In genomic region chr11:109680127-109680526, GRCh38 we compare ENCODE assay signal across 28 cellular contexts.
DNase-seq lines count a peak whose midpoint lies in the region; ATAC-seq, FAIRE-seq and TF ChIP-seq lines count a peak whose summit lies in the region.
"Had no signal": no experiment of that assay in that cellular context is flagged by ENCODE, and none has a peak within 500 bp of the region (broad histone marks: within the 10 kb centered on the region; RNA-seq: fewer than 3 reads in every experiment).

No MANE protein-coding gene starts in this region.

- no peaks in the 10 kb centered on the region for H4K20me1 ChIP-seq in PC-3 (ENCODE audit: low read length)

- H3K27ac ChIP-seq in PC-3 (ENCODE audit: low read length) (no peak overlapping the region), kidney (ENCODE audit: low read depth in 2 of 2, low read length in 2 of 2) (no peak overlapping the region)
- H3K27ac ChIP-seq: adrenal gland, cardiac muscle cell, coronary artery, skin epidermis, thyroid gland had no signal

- H3K9me3 ChIP-seq in PC-3 (ENCODE audit: low read length) (no peaks in the 10 kb centered on the region), kidney (ENCODE audit: control insufficient read depth in 1 of 2, low read length in 2 of 2) (no peaks in the 10 kb centered on the region)
- H3K9me3 ChIP-seq: adrenal gland, thyroid gland had no signal

- CTCF ChIA-PET in PC-3 (lab: Charles Lee): no interaction called here

- H3K9ac ChIP-seq in PC-3 (ENCODE audit: low read length): no peak overlapping the region
- no peak overlapping the region for H3K9ac ChIP-seq in kidney (ENCODE audit: low read length in 2 of 2)

- DNase-seq in EL: peak; percentile 55
- peak; percentile 19 for DNase-seq in PC-3
- peak; percentile 69 for DNase-seq in bronchial epithelial cell (ENCODE audit: low read depth)
- no peak for DNase-seq in omental fat pad (ENCODE audit: low spot score)
- DNase-seq in kidney: no peak
- DNase-seq: activated CD4-positive, alpha-beta memory T cell treated with anti-CD3 and anti-CD28 coated beads for 36 hours; activated CD4-positive, CD25-positive, alpha-beta regulatory T cell treated with anti-CD3 and anti-CD28 coated beads, Interleukin-2, amount 50 U/mL, for 72 hours; activated CD8-positive, alpha-beta memory T cell treated with anti-CD3 and anti-CD28 coated beads, Interleukin-2, amount 50 U/mL, for 4 hours; activated naive CD4-positive, alpha-beta T cell treated with anti-CD3 and anti-CD28 coated beads for 36 hours; adrenal gland; effector memory CD8-positive, alpha-beta T cell; GDM1; HFFc6; Karpas-422; left ventricle myocardium superior; naive thymus-derived CD4-positive, alpha-beta T cell; NCI-H1694; NCI-H526; nucleus accumbens; thyroid gland had no signal

- no peak overlapping the region for H3K4me2 ChIP-seq in PC-3 (ENCODE audit: low read length)

- no peaks in the 10 kb centered on the region for H3K9me2 ChIP-seq in PC-3 (replicated peaks; ENCODE audit: low read length)

- intact Hi-C loops in PC-3 (cut with micrococcal nuclease) (no loop called here), kidney (cut with DNase I) (no loop called here)

- POLR2A ChIA-PET in PC-3 (lab: Charles Lee; ENCODE audit: unreplicated experiment): no interaction called here

- H3K4me3 ChIP-seq in PC-3 (ENCODE audit: low read length) (no peak overlapping the region), bronchial epithelial cell (ENCODE audit: low read depth, low read length) (no peak overlapping the region), kidney (ENCODE audit: low read length in 2 of 2) (no peak overlapping the region)
- H3K4me3 ChIP-seq: adrenal gland, cardiac muscle cell, coronary artery, skin epidermis, thyroid gland had no signal

- H2AFZ ChIP-seq in PC-3 (ENCODE audit: low read length): no peak overlapping the region

- no peaks in the 10 kb centered on the region for H3K4me1 ChIP-seq in PC-3 (ENCODE audit: insufficient read depth, low read length)
- no peaks in the 10 kb centered on the region for H3K4me1 ChIP-seq in kidney (ENCODE audit: control insufficient read depth in 1 of 2, insufficient read depth in 1 of 2, low read depth in 1 of 2, low read length in 2 of 2)
- H3K4me1 ChIP-seq: adrenal gland, thyroid gland had no signal

- H3K27me3 ChIP-seq in PC-3 (ENCODE audit: low read length) (peaks cover 56% of the 10 kb centered on the region), bronchial epithelial cell (ENCODE audit: control insufficient read depth, insufficient read depth, low read length) (no peaks in the 10 kb centered on the region)
- H3K27me3 ChIP-seq: adrenal gland, cardiac muscle cell, thyroid gland had no signal

- ATAC-seq in PC-3: no peak
- peak; percentile 70 for ATAC-seq in omental fat pad (ENCODE audit: low FRiP score)
- ATAC-seq in GM19397 (IDR thresholded peaks at IDR 0.05; ENCODE audit: unreplicated experiment): no peak
- ATAC-seq in GM21423 (IDR thresholded peaks at IDR 0.05; ENCODE audit: unreplicated experiment): no peak
- no peak for ATAC-seq in GM21381 (IDR thresholded peaks at IDR 0.05; ENCODE audit: unreplicated experiment)
- ATAC-seq: effector memory CD8-positive, alpha-beta T cell; left ventricle myocardium superior; naive thymus-derived CD4-positive, alpha-beta T cell had no signal

- no peak for TF ChIP-seq CTCF in PC-3 (conservative IDR thresholded peaks at IDR 0.05; ENCODE audit: low read depth, low read length)
- no peak for TF ChIP-seq CTCF in bronchial epithelial cell (IDR thresholded peaks at IDR 0.05; ENCODE audit: insufficient read depth, low read length, severe bottlenecking)
- TF ChIP-seq CTCF in omental fat pad (IDR thresholded peaks at IDR 0.05): no peak
- no peak for TF ChIP-seq CTCF in kidney (IDR thresholded peaks at IDR 0.05; ENCODE audit: borderline replicate concordance, extremely low read depth, insufficient read depth)

- no TSS peak for BruUV-seq in PC-3 (replicated peaks; lab: Mats Ljungman, UMichigan)

- H3K79me2 ChIP-seq in PC-3 (ENCODE audit: low read length): no peaks in the 10 kb centered on the region

- FAIRE-seq in bronchial epithelial cell (lab: Jason Lieb, UNC) (no peak), kidney (lab: Jason Lieb, UNC) (no peak)
- FAIRE-seq: GM18507, RCC 7860 had no signal

- H3K36me3 ChIP-seq in PC-3 (ENCODE audit: low read depth, low read length): no peaks in the 10 kb centered on the region
- H3K36me3 ChIP-seq in bronchial epithelial cell (ENCODE audit: control insufficient read depth, insufficient read depth, low read length): no peaks in the 10 kb centered on the region
- H3K36me3 ChIP-seq in kidney (ENCODE audit: control insufficient read depth in 1 of 2, insufficient read depth in 2 of 2, low read length in 2 of 2): no peaks in the 10 kb centered on the region
- H3K36me3 ChIP-seq: adrenal gland, cardiac muscle cell, thyroid gland had no signal

- H3F3A ChIP-seq in PC-3 (ENCODE audit: low read length, unreplicated experiment): no peaks in the 10 kb centered on the region

Comparison
In these comparisons a context has a peak if more than half of its experiments do, and no peak if none do; other contexts are left out.
1. DNase-seq: peak in EL (single experiment), PC-3 (single experiment) and bronchial epithelial cell (single experiment); none in omental fat pad (single experiment) and kidney (single experiment).